8 cellular contexts compared by ENCODE assay signal in the genomic region with DNA sequence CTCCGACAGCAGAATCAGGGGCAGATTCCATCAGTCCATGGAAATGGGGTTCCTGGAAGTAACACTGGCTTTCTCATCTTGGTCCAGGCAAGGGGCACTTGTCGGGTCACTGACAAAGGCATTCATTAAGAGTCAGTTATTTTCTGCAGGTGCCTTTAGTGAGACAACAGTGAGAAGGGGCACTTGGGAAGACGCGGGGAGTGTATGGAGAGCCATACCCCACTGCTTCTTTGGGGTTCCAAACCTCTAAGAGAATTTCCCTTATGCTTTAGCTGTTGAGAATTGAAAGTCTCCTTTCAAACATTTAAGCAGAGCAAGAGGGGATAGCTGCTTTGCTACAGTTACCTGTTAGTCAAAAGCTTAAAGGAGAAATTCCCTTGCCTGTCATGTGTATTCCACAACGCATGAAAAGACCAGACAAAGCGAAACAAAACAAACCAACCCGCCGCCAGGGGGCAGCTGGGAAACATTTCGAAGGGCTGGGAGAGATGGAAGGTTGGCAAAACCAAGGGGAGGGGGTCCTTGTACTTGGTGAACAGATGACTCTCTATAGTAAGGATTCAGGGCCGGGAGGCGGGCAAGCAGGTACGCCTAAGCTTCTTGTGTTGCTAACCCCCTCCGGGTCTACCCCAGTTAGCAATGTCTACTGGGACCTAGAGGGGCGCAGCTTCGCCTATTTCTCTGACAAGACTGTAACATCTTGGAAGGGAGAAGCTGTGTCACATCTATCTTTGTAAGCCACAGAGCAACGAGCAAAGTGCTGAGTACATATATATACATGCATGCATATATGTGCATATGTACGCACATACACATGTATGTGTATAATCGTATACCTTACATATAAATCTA.
DNase-seq lines count a peak whose midpoint lies in the region; ATAC-seq, FAIRE-seq and TF ChIP-seq lines count a peak whose summit lies in the region.

No MANE protein-coding gene starts in this region.

- H3K27me3 Mint-ChIP-seq in activated CD4-positive, alpha-beta T cell treated with anti-CD3 and anti-CD28 coated beads, Interleukin-2, amount 10 ng/mL, durations not matched to agents 24 days and 14 days = no peaks in the 10 kb centered on the region

- peak; percentile 74 for DNase-seq in activated CD4-positive, alpha-beta T cell treated with anti-CD3 and anti-CD28 coated beads, Interleukin-2, amount 10 ng/mL, durations not matched to agents 24 days and 14 days
- no peak for DNase-seq in activated CD4-positive, alpha-beta T cell treated with anti-CD3 and anti-CD28 coated beads, Interleukin-2, amount 50 U/mL, for 4 hours
- DNase-seq in NCI-H526 (lab: John Stamatoyannopoulos, UW) (peak; percentile 39 to 74), endothelial cell of umbilical vein (ENCODE audit: low read depth, low spot score) (peak; percentile 5), occipital lobe (lab: John Stamatoyannopoulos, UW) (peak; percentile 2), HuH-7.5 (ENCODE audit: low spot score) (no peak)
- no peak for DNase-seq in stimulated activated naive CD4-positive, alpha-beta T cell treated with Interleukin-2 at 50 U/mL for 16 hours (lab: John Stamatoyannopoulos, UW)

- H3K9me3 Mint-ChIP-seq in activated CD4-positive, alpha-beta T cell treated with anti-CD3 and anti-CD28 coated beads, Interleukin-2, amount 10 ng/mL, durations not matched to agents 24 days and 14 days = no peaks in the 10 kb centered on the region

- POLR2A ChIA-PET in endothelial cell of umbilical vein (lab: Charles Lee) = no interaction called here

- dilution Hi-C loops in endothelial cell of umbilical vein (cut with MboI; ENCODE audit: extremely low pct_ligation_motif_present, low sequenced_read_pairs) = no loop called here

- H3K36me3 ChIP-seq in endothelial cell of umbilical vein (ENCODE audit: control insufficient read depth in 2 of 2, extremely low read depth in 1 of 2, insufficient read depth in 2 of 2, low read length in 2 of 2) = no peaks in the 10 kb centered on the region

- H3K4me3 ChIP-seq in endothelial cell of umbilical vein (replicated peaks in 1 of 3; ENCODE audit: insufficient read depth in 1 of 3, low read depth in 1 of 3, low read length in 3 of 3) = no peak overlapping the region

- no peak for ATAC-seq in GM21786 (IDR thresholded peaks at IDR 0.05; ENCODE audit: unreplicated experiment)

- TF ChIP-seq CTCF in endothelial cell of umbilical vein (IDR thresholded peaks at IDR 0.05; ENCODE audit: extremely low read depth in 1 of 2, insufficient read depth in 1 of 2, low read depth in 1 of 2, low read length in 2 of 2) = peak; percentile 26 to 35

- H3K9me3 ChIP-seq in endothelial cell of umbilical vein (replicated peaks; ENCODE audit: control insufficient read depth, insufficient read depth, low read length) = no peaks in the 10 kb centered on the region

- H3K4me1 ChIP-seq in endothelial cell of umbilical vein (ENCODE audit: control insufficient read depth, extremely low read depth, insufficient read depth, low read length) = no peaks in the 10 kb centered on the region

- H3K79me2 ChIP-seq in endothelial cell of umbilical vein (ENCODE audit: control insufficient read depth, insufficient read depth, low read length) = no peaks in the 10 kb centered on the region

- no peak for TF ChIP-seq POLR2A in endothelial cell of umbilical vein (IDR thresholded peaks at IDR 0.05; ENCODE audit: low read depth, low read length)

- H3K9ac ChIP-seq in endothelial cell of umbilical vein (replicated peaks; ENCODE audit: extremely low read depth, insufficient read depth, low read length) = no peak overlapping the region

- H3K27ac ChIP-seq in endothelial cell of umbilical vein (ENCODE audit: insufficient read depth, low read depth, low read length) = no peak overlapping the region

- no peaks in the 10 kb centered on the region for H4K20me1 ChIP-seq in endothelial cell of umbilical vein (replicated peaks; ENCODE audit: control insufficient read depth, extremely low read depth, insufficient read depth, low read length)

- peak; percentile 15 for FAIRE-seq in endothelial cell of umbilical vein (lab: Jason Lieb, UNC)

- intact Hi-C loops in activated CD4-positive, alpha-beta T cell treated with anti-CD3 and anti-CD28 coated beads, Interleukin-2, amount 10 ng/mL, durations not matched to agents 24 days and 14 days (cut with micrococcal nuclease) = no loop called here
- intact Hi-C loops in endothelial cell of umbilical vein (cut with micrococcal nuclease) = loop anchor here (2.0 to 10.0 kb wide), 3 partner anchors 174 to 976 kb away; partner anchors contain the start of genes PACRG and PRKN

- no peaks in the 10 kb centered on the region for H3K27me3 ChIP-seq in endothelial cell of umbilical vein (ENCODE audit: control insufficient read depth in 2 of 2, insufficient read depth in 2 of 2, low read length in 2 of 2)

- no peak overlapping the region for H3K27ac Mint-ChIP-seq in activated CD4-positive, alpha-beta T cell treated with anti-CD3 and anti-CD28 coated beads, Interleukin-2, amount 10 ng/mL, durations not matched to agents 24 days and 14 days

- H3K4me2 ChIP-seq in endothelial cell of umbilical vein (ENCODE audit: insufficient read depth, low read length) = no peak overlapping the region

- H2AFZ ChIP-seq in endothelial cell of umbilical vein (ENCODE audit: low read depth, low read length) = no peak overlapping the region

- H3K4me1 Mint-ChIP-seq in activated CD4-positive, alpha-beta T cell treated with anti-CD3 and anti-CD28 coated beads, Interleukin-2, amount 10 ng/mL, durations not matched to agents 24 days and 14 days = no peaks in the 10 kb centered on the region

- no peak overlapping the region for H3K4me3 Mint-ChIP-seq in activated CD4-positive, alpha-beta T cell treated with anti-CD3 and anti-CD28 coated beads, Interleukin-2, amount 10 ng/mL, durations not matched to agents 24 days and 14 days

- CTCF ChIA-PET in endothelial cell of umbilical vein (lab: Charles Lee) = no interaction called here

- H3K9me1 ChIP-seq in endothelial cell of umbilical vein (replicated peaks; ENCODE audit: control insufficient read depth, extremely low read depth, insufficient read depth, low read length) = no peaks in the 10 kb centered on the region

- no peaks in the 10 kb centered on the region for H3K36me3 Mint-ChIP-seq in activated CD4-positive, alpha-beta T cell treated with anti-CD3 and anti-CD28 coated beads, Interleukin-2, amount 10 ng/mL, durations not matched to agents 24 days and 14 days (ENCODE audit: low read depth)

- no TSS peak for BruUV-seq in endothelial cell of umbilical vein (replicated peaks; lab: Mats Ljungman, UMichigan)

TF ChIP-seq in endothelial cell of umbilical vein, 7 proteins besides CTCF, POLR2A, EP300 and RAD21:
- TF ChIP-seq MYC (IDR thresholded peaks at IDR 0.05; ENCODE audit: low read depth, low read length) (no peak), MAX (IDR thresholded peaks at IDR 0.05; ENCODE audit: insufficient read depth, insufficient read length) (no peak), POLR2AphosphoS5 (IDR thresholded peaks at IDR 0.05; ENCODE audit: insufficient read depth, low read depth, low read length) (no peak), EZH2 (IDR thresholded peaks at IDR 0.05; ENCODE audit: borderline replicate concordance, low read depth, low read length, severe bottlenecking) (no peak), GATA2 (IDR thresholded peaks at IDR 0.05; ENCODE audit: insufficient read depth, insufficient read length, low read depth, low read length) (no peak), JUN (IDR thresholded peaks at IDR 0.05; ENCODE audit: borderline replicate concordance, insufficient read depth, insufficient read length, low read depth) (no peak), FOS (IDR thresholded peaks at IDR 0.05; ENCODE audit: borderline replicate concordance, insufficient read depth, low read length) (no peak)

Comparison
In these comparisons a context has a peak if more than half of its experiments do, and no peak if none do; other contexts are left out.
1. DNase-seq: peak in activated CD4-positive, alpha-beta T cell treated with anti-CD3 and anti-CD28 coated beads, Interleukin-2, amount 10 ng/mL, durations not matched to agents 24 days and 14 days (single experiment), NCI-H526 (2 of 2), endothelial cell of umbilical vein (single experiment) and occipital lobe (single experiment); none in activated CD4-positive, alpha-beta T cell treated with anti-CD3 and anti-CD28 coated beads, Interleukin-2, amount 50 U/mL, for 4 hours (0 of 2), stimulated activated naive CD4-positive, alpha-beta T cell treated with Interleukin-2 at 50 U/mL for 16 hours (single experiment) and HuH-7.5 (single experiment).